ENCODE assay signal across 12 cellular contexts in genomic region chr19:10975374-10976036, GRCh38. TPM values are rescaled to one million over a fixed set of nuclear protein-coding genes. Genes with fewer than 3 reads are reported as not detected.
DNase-seq lines count a peak whose midpoint lies in the region; ATAC-seq and TF ChIP-seq lines count a peak whose summit lies in the region.
"Had no signal": no experiment of that assay in that cellular context is flagged by ENCODE, and none has a peak within 500 bp of the region (broad histone marks: within the 10 kb centered on the region; RNA-seq: fewer than 3 reads in every experiment).

No MANE protein-coding gene starts in this region.

- H3K27me3 Mint-ChIP-seq in effector memory CD8-positive, alpha-beta T cell: no peaks in the 10 kb centered on the region
- no peaks in the 10 kb centered on the region for H3K27me3 Mint-ChIP-seq in activated T-cell treated with anti-CD3 and anti-CD28 coated beads, Interleukin-2, amount 50 U/mL, for 4 hours (ENCODE audit: low read depth)
- H3K27me3 Mint-ChIP-seq: activated T-cell treated with anti-CD3 and anti-CD28 coated beads, Interleukin-2, amount 50 U/mL, for 24 hours had no signal

- peaks cover 9% of the 10 kb centered on the region for H3K36me3 Mint-ChIP-seq in effector memory CD8-positive, alpha-beta T cell (ENCODE audit: insufficient read depth)
- no peaks in the 10 kb centered on the region for H3K36me3 Mint-ChIP-seq in activated T-cell treated with anti-CD3 and anti-CD28 coated beads, Interleukin-2, amount 50 U/mL, for 4 hours (ENCODE audit: insufficient read depth)

- H3K27ac ChIP-seq in lung (ENCODE audit: low read depth in 1 of 2, low read length in 1 of 2): peak overlapping the region in 1 of 2 donors; percentile 72
- H3K27ac ChIP-seq: epithelial cell of prostate had no signal

- no peaks in the 10 kb centered on the region for H3K36me3 ChIP-seq in lung (ENCODE audit: control insufficient read depth in 2 of 2, insufficient read depth in 2 of 2, low read length in 2 of 2)

- no peak overlapping the region for H3K4me3 Mint-ChIP-seq in effector memory CD8-positive, alpha-beta T cell
- no peak overlapping the region for H3K4me3 Mint-ChIP-seq in activated T-cell treated with anti-CD3 and anti-CD28 coated beads, Interleukin-2, amount 50 U/mL, for 4 hours
- H3K4me3 Mint-ChIP-seq: activated T-cell treated with anti-CD3 and anti-CD28 coated beads, Interleukin-2, amount 50 U/mL, for 24 hours had no signal

- no peaks in the 10 kb centered on the region for H3K27me3 ChIP-seq in lung (ENCODE audit: control insufficient read depth, insufficient read depth)

- H3K9me3 Mint-ChIP-seq in effector memory CD8-positive, alpha-beta T cell: no peaks in the 10 kb centered on the region
- H3K9me3 Mint-ChIP-seq in activated T-cell treated with anti-CD3 and anti-CD28 coated beads, Interleukin-2, amount 50 U/mL, for 4 hours: no peaks in the 10 kb centered on the region
- H3K9me3 Mint-ChIP-seq: activated T-cell treated with anti-CD3 and anti-CD28 coated beads, Interleukin-2, amount 50 U/mL, for 24 hours had no signal

- no peak overlapping the region for H3K4me3 ChIP-seq in lung

- peak overlapping the region; percentile 10 to 56 for H3K27ac Mint-ChIP-seq in effector memory CD8-positive, alpha-beta T cell
- H3K27ac Mint-ChIP-seq: activated T-cell treated with anti-CD3 and anti-CD28 coated beads, Interleukin-2, amount 50 U/mL, for 24 hours had no signal

- H3K9me3 ChIP-seq in lung (ENCODE audit: control insufficient read depth in 2 of 2, insufficient read depth in 1 of 2, low read length in 1 of 2): no peaks in the 10 kb centered on the region

- peaks cover 17 to 25% of the 10 kb centered on the region in 2 donors for H3K4me1 Mint-ChIP-seq in effector memory CD8-positive, alpha-beta T cell (ENCODE audit: low read depth in 2 of 2)
- peaks cover 36% of the 10 kb centered on the region for H3K4me1 Mint-ChIP-seq in activated T-cell treated with anti-CD3 and anti-CD28 coated beads, Interleukin-2, amount 50 U/mL, for 4 hours (ENCODE audit: low read depth)

- no peak for TF ChIP-seq CTCF in lung (IDR thresholded peaks at IDR 0.05; ENCODE audit: control extremely low read depth, extremely low read depth)

- DNase-seq in HCEC 1CT (peak; percentile 52), lung (ENCODE audit: low spot score) (peak; percentile 39), stromal cell of bone marrow (ENCODE audit: low read depth) (peak; percentile 41), DMS 273 (lab: John Stamatoyannopoulos, UW; ENCODE audit: unreplicated experiment) (no peak), NCI-H1105 treated with DMSO at 0.1 percent for 48 hours (lab: John Stamatoyannopoulos, UW) (no peak), T-helper 1 cell (no peak)
- no peak for DNase-seq in effector memory CD8-positive, alpha-beta T cell
- no peak for DNase-seq in activated T-cell treated with anti-CD3 and anti-CD28 coated beads, Interleukin-2, amount 50 U/mL, for 4 hours
- DNase-seq: activated T-cell treated with anti-CD3 and anti-CD28 coated beads, Interleukin-2, amount 50 U/mL, for 24 hours; NCI-H1417; occipital lobe had no signal

- no peak for ATAC-seq in effector memory CD8-positive, alpha-beta T cell (replicated peaks)
- peak; percentile 31 for ATAC-seq in lung (ENCODE audit: insufficient read depth, low FRiP score)
- ATAC-seq in activated T-cell treated with anti-CD3 and anti-CD28 coated beads, Interleukin-2, amount 50 U/mL, for 4 hours: no peak

- peaks cover 0 to 13% of the 10 kb centered on the region in 2 donors for H3K4me1 ChIP-seq in lung (ENCODE audit: control insufficient read depth in 2 of 2, insufficient read depth in 2 of 2, low read length in 2 of 2)

- WGBS in lung, 2 donors: 58 to 77% methylated on average over 15 of the region's 15 CpGs

RNA-seq across cellular contexts. Expression of gene SMARCA4, which starts 14.7 kb away (rescaled TPM):
- 100 to 1,000 TPM; 112 to 116 TPM for total RNA-seq in lung
- 10 to 100 TPM; 52.3 to 69.9 TPM for polyA plus RNA-seq in lung
- 100 to 1,000 TPM; 160 to 168 (median 162) TPM for total RNA-seq in activated T-cell treated with anti-CD3 and anti-CD28 coated beads, Interleukin-2, amount 50 U/mL, for 4 hours

RNA-seq across cellular contexts. Expression of gene TIMM29, which starts 46.9 kb away (rescaled TPM):
- total RNA-seq in lung: 10 to 100 TPM; 17.7 to 20.4 TPM
- polyA plus RNA-seq in lung: 10 to 100 TPM; 15.6 to 16.8 TPM
- total RNA-seq in activated T-cell treated with anti-CD3 and anti-CD28 coated beads, Interleukin-2, amount 50 U/mL, for 4 hours: 10 to 100 TPM; 23.2 to 29.5 (median 24.4) TPM

RNA-seq across cellular contexts. Expression of gene YIPF2, which starts 47.1 kb away (rescaled TPM):
- 10 to 100 TPM; 54.7 to 73.9 TPM for total RNA-seq in lung
- 10 to 100 TPM; 60.9 to 77.8 TPM for polyA plus RNA-seq in lung
- total RNA-seq in activated T-cell treated with anti-CD3 and anti-CD28 coated beads, Interleukin-2, amount 50 U/mL, for 4 hours: 10 to 100 TPM; 37.4 to 50.9 (median 47.5) TPM

Comparison
In these comparisons a context has a peak if more than half of its experiments do, and no peak if none do; other contexts are left out.
1. DNase-seq: peak in HCEC 1CT (single experiment), lung (single experiment) and stromal cell of bone marrow (single experiment); none in effector memory CD8-positive, alpha-beta T cell (0 of 3), DMS 273 (single experiment), activated T-cell treated with anti-CD3 and anti-CD28 coated beads, Interleukin-2, amount 50 U/mL, for 4 hours (single experiment), NCI-H1105 treated with DMSO at 0.1 percent for 48 hours (single experiment) and T-helper 1 cell (0 of 5).